In genomic region chr12:131035268-131035681, GRCh38 we compare ENCODE assay signal across 15 cellular contexts.
A peak's percentile ranks its signal among the peaks of the same experiment; 100 is the strongest.
DNase-seq lines count a peak whose midpoint lies in the region; ATAC-seq and FAIRE-seq lines count a peak whose summit lies in the region.
"Had no signal": no experiment of that assay in that cellular context is flagged by ENCODE, and none has a peak within 500 bp of the region (broad histone marks: within the 10 kb centered on the region; RNA-seq: fewer than 3 reads in every experiment).

No MANE protein-coding gene starts in this region.

- peaks cover 4% of the 10 kb centered on the region for H3K27me3 Mint-ChIP-seq in activated CD4-positive, alpha-beta memory T cell treated with anti-CD3 and anti-CD28 coated beads for 36 hours
- H3K27me3 Mint-ChIP-seq in activated CD4-positive, alpha-beta memory T cell treated with anti-CD3 and anti-CD28 coated beads, Interleukin-2, amount 10 ng/mL, durations not matched to agents 7 days and 5 days: no peaks in the 10 kb centered on the region
- peaks cover 44% of the 10 kb centered on the region for H3K27me3 Mint-ChIP-seq in stimulated activated memory B cell treated with anti-CD40 and anti-IgM and Interleukin-4, amounts not matched to agents 10 μg/mL and 1 μg/mL and 100 μg/mL, for 72 hours
- no peaks in the 10 kb centered on the region for H3K27me3 Mint-ChIP-seq in activated naive CD4-positive, alpha-beta T cell treated with anti-CD3 and anti-CD28 coated beads for 36 hours (ENCODE audit: low read depth)

- ATAC-seq in HG03439 (IDR thresholded peaks at IDR 0.05; ENCODE audit: unreplicated experiment) (peak; percentile 67), HG03432 (IDR thresholded peaks at IDR 0.05; ENCODE audit: unreplicated experiment) (no peak)
- peak; percentile 68 for ATAC-seq in stimulated activated memory B cell treated with anti-CD40 and anti-IgM and Interleukin-4, amounts not matched to agents 10 μg/mL and 1 μg/mL and 100 μg/mL, for 72 hours
- ATAC-seq: T-cell had no signal

- H3K4me3 Mint-ChIP-seq in activated CD4-positive, alpha-beta memory T cell treated with anti-CD3 and anti-CD28 coated beads for 36 hours: no peak overlapping the region
- no peak overlapping the region for H3K4me3 Mint-ChIP-seq in activated CD4-positive, alpha-beta memory T cell treated with anti-CD3 and anti-CD28 coated beads, Interleukin-2, amount 10 ng/mL, durations not matched to agents 7 days and 5 days
- H3K4me3 Mint-ChIP-seq in stimulated activated memory B cell treated with anti-CD40 and anti-IgM and Interleukin-4, amounts not matched to agents 10 μg/mL and 1 μg/mL and 100 μg/mL, for 72 hours: peak overlapping the region; percentile 1
- H3K4me3 Mint-ChIP-seq in activated naive CD4-positive, alpha-beta T cell treated with anti-CD3 and anti-CD28 coated beads for 36 hours: no peak overlapping the region

- CTCF ChIA-PET in activated CD4-positive, alpha-beta memory T cell treated with anti-CD3 and anti-CD28 coated beads for 36 hours (lab: Charles Lee): no interaction called here
- CTCF ChIA-PET in activated CD4-positive, alpha-beta memory T cell treated with anti-CD3 and anti-CD28 coated beads, Interleukin-2, amount 10 ng/mL, durations not matched to agents 7 days and 5 days (lab: Charles Lee): no interaction called here
- CTCF ChIA-PET in activated naive CD4-positive, alpha-beta T cell treated with anti-CD3 and anti-CD28 coated beads for 36 hours (lab: Charles Lee): no interaction called here

- POLR2A ChIA-PET in activated CD4-positive, alpha-beta memory T cell treated with anti-CD3 and anti-CD28 coated beads for 36 hours (lab: Charles Lee): no interaction called here
- POLR2A ChIA-PET in activated CD4-positive, alpha-beta memory T cell treated with anti-CD3 and anti-CD28 coated beads, Interleukin-2, amount 10 ng/mL, durations not matched to agents 7 days and 5 days (lab: Charles Lee): no interaction called here

- H3K27ac Mint-ChIP-seq in activated CD4-positive, alpha-beta memory T cell treated with anti-CD3 and anti-CD28 coated beads for 36 hours: no peak overlapping the region
- no peak overlapping the region for H3K27ac Mint-ChIP-seq in activated CD4-positive, alpha-beta memory T cell treated with anti-CD3 and anti-CD28 coated beads, Interleukin-2, amount 10 ng/mL, durations not matched to agents 7 days and 5 days
- H3K27ac Mint-ChIP-seq in stimulated activated memory B cell treated with anti-CD40 and anti-IgM and Interleukin-4, amounts not matched to agents 10 μg/mL and 1 μg/mL and 100 μg/mL, for 72 hours: peak overlapping the region; percentile 61
- no peak overlapping the region for H3K27ac Mint-ChIP-seq in activated naive CD4-positive, alpha-beta T cell treated with anti-CD3 and anti-CD28 coated beads for 36 hours
- H3K27ac Mint-ChIP-seq: T-cell had no signal

- intact Hi-C loops in activated CD4-positive, alpha-beta memory T cell treated with anti-CD3 and anti-CD28 coated beads for 36 hours (cut with micrococcal nuclease): no loop called here
- intact Hi-C loops in activated naive CD4-positive, alpha-beta T cell treated with anti-CD3 and anti-CD28 coated beads for 36 hours (cut with micrococcal nuclease): no loop called here

- no peaks in the 10 kb centered on the region for H3K4me1 Mint-ChIP-seq in activated CD4-positive, alpha-beta memory T cell treated with anti-CD3 and anti-CD28 coated beads for 36 hours (ENCODE audit: low read depth)
- H3K4me1 Mint-ChIP-seq in activated CD4-positive, alpha-beta memory T cell treated with anti-CD3 and anti-CD28 coated beads, Interleukin-2, amount 10 ng/mL, durations not matched to agents 7 days and 5 days: no peaks in the 10 kb centered on the region
- peaks cover 9% of the 10 kb centered on the region for H3K4me1 Mint-ChIP-seq in stimulated activated memory B cell treated with anti-CD40 and anti-IgM and Interleukin-4, amounts not matched to agents 10 μg/mL and 1 μg/mL and 100 μg/mL, for 72 hours
- peaks cover 3% of the 10 kb centered on the region for H3K4me1 Mint-ChIP-seq in activated naive CD4-positive, alpha-beta T cell treated with anti-CD3 and anti-CD28 coated beads for 36 hours (ENCODE audit: low read depth)
- H3K4me1 Mint-ChIP-seq: T-cell had no signal

- peaks cover 6% of the 10 kb centered on the region for H3K9me3 Mint-ChIP-seq in activated CD4-positive, alpha-beta memory T cell treated with anti-CD3 and anti-CD28 coated beads for 36 hours
- peaks cover 17% of the 10 kb centered on the region for H3K9me3 Mint-ChIP-seq in activated CD4-positive, alpha-beta memory T cell treated with anti-CD3 and anti-CD28 coated beads, Interleukin-2, amount 10 ng/mL, durations not matched to agents 7 days and 5 days
- peaks cover 13% of the 10 kb centered on the region for H3K9me3 Mint-ChIP-seq in stimulated activated memory B cell treated with anti-CD40 and anti-IgM and Interleukin-4, amounts not matched to agents 10 μg/mL and 1 μg/mL and 100 μg/mL, for 72 hours
- H3K9me3 Mint-ChIP-seq in activated naive CD4-positive, alpha-beta T cell treated with anti-CD3 and anti-CD28 coated beads for 36 hours: peaks cover 4% of the 10 kb centered on the region

- FAIRE-seq in frontal cortex (lab: Jason Lieb, UNC): no peak
- FAIRE-seq: A549 had no signal

- peak; percentile 11 for DNase-seq in activated CD4-positive, alpha-beta memory T cell treated with anti-CD3 and anti-CD28 coated beads for 36 hours
- DNase-seq in activated CD4-positive, alpha-beta memory T cell treated with anti-CD3 and anti-CD28 coated beads, Interleukin-2, amount 10 ng/mL, durations not matched to agents 7 days and 5 days: no peak
- DNase-seq in inferior parietal cortex (ENCODE audit: extremely low spot score) (peak; percentile 13), frontal cortex (ENCODE audit: low spot score in 2 of 2) (no peak)
- DNase-seq in activated naive CD4-positive, alpha-beta T cell treated with anti-CD3 and anti-CD28 coated beads for 36 hours: no peak
- DNase-seq: activated CD4-positive, alpha-beta T cell treated with anti-CD3 and anti-CD28 coated beads for 1 hour; activated T-cell treated with anti-CD3 and anti-CD28 coated beads, Interleukin-2, amount 50 U/mL, for 1 hour; GDM1; NCI-H1105; Peyer's patch; T-cell had no signal

- no peaks in the 10 kb centered on the region for H3K36me3 Mint-ChIP-seq in activated CD4-positive, alpha-beta memory T cell treated with anti-CD3 and anti-CD28 coated beads for 36 hours
- H3K36me3 Mint-ChIP-seq in activated CD4-positive, alpha-beta memory T cell treated with anti-CD3 and anti-CD28 coated beads, Interleukin-2, amount 10 ng/mL, durations not matched to agents 7 days and 5 days (ENCODE audit: low read depth): no peaks in the 10 kb centered on the region
- H3K36me3 Mint-ChIP-seq in stimulated activated memory B cell treated with anti-CD40 and anti-IgM and Interleukin-4, amounts not matched to agents 10 μg/mL and 1 μg/mL and 100 μg/mL, for 72 hours: no peaks in the 10 kb centered on the region
- no peaks in the 10 kb centered on the region for H3K36me3 Mint-ChIP-seq in activated naive CD4-positive, alpha-beta T cell treated with anti-CD3 and anti-CD28 coated beads for 36 hours (ENCODE audit: low read depth)
- H3K36me3 Mint-ChIP-seq: T-cell had no signal

Comparison
In these comparisons a context has a peak if more than half of its experiments do, and no peak if none do; other contexts are left out.
1. DNase-seq: peak in activated CD4-positive, alpha-beta memory T cell treated with anti-CD3 and anti-CD28 coated beads for 36 hours (single experiment) and inferior parietal cortex (single experiment); none in activated CD4-positive, alpha-beta memory T cell treated with anti-CD3 and anti-CD28 coated beads, Interleukin-2, amount 10 ng/mL, durations not matched to agents 7 days and 5 days (single experiment), frontal cortex (0 of 2) and activated naive CD4-positive, alpha-beta T cell treated with anti-CD3 and anti-CD28 coated beads for 36 hours (single experiment).